Comparison of ENCODE assay signal across 18 cellular contexts in genomic region chr15:93036922-93037321, GRCh38. TPM values are rescaled to one million over a fixed set of nuclear protein-coding genes. Genes with fewer than 3 reads are reported as not detected.
DNase-seq lines count a peak whose midpoint lies in the region; ATAC-seq and TF ChIP-seq lines count a peak whose summit lies in the region.
"Had no signal": no experiment of that assay in that cellular context is flagged by ENCODE, and none has a peak within 500 bp of the region (broad histone marks: within the 10 kb centered on the region; RNA-seq: fewer than 3 reads in every experiment).

No MANE protein-coding gene starts in this region.

- H2BK20ac ChIP-seq in H9 (ENCODE audit: low read depth, low read length, poor library complexity, severe bottlenecking) = no peak overlapping the region

- no peak overlapping the region for H4K8ac ChIP-seq in H9 (replicated peaks; ENCODE audit: insufficient read length, low read depth, low read length)

- no peaks in the 10 kb centered on the region for H3K23me2 ChIP-seq in H9 (ENCODE audit: insufficient read length, low read depth, low read length, poor library complexity, severe bottlenecking)

- peak overlapping the region in 6 of 10 experiments; percentile 1 to 38 (median 26); a peak in 8 of 20 replicates for H3K4me3 ChIP-seq in BLaER1 treated with 17β-estradiol and CSF1 and Interleukin-3, amounts not matched to agents 10 nM and 100 nM
- H3K4me3 ChIP-seq in neutrophil (ENCODE audit: low read depth in 1 of 2, low read length in 1 of 2) = peak overlapping the region; percentile 8 to 41
- H3K4me3 ChIP-seq in testis = no peak overlapping the region
- H3K4me3 ChIP-seq: GM23338, left lung had no signal

- H3K4me2 ChIP-seq in BLaER1 treated with 17β-estradiol and CSF1 and Interleukin-3, amounts not matched to agents 10 nM and 100 nM = peak overlapping the region; percentile 76 to 95 (median 88)
- H3K4me2 ChIP-seq in H9 (ENCODE audit: insufficient read depth, insufficient read length, low read length) = no peak overlapping the region
- H3K4me2 ChIP-seq: GM23338 had no signal

- H3K9me3 ChIP-seq in BLaER1 treated with 17β-estradiol and CSF1 and Interleukin-3, amounts not matched to agents 10 nM and 100 nM (replicated peaks in 1 of 11) = peaks cover 0 to 4% (median 0%) of the 10 kb centered on the region in 11 experiments; a peak in 1 of 22 replicates
- H3K9me3 ChIP-seq in H9 (ENCODE audit: control insufficient read depth, low read depth, low read length) (no peaks in the 10 kb centered on the region), neutrophil (no peaks in the 10 kb centered on the region), testis (no peaks in the 10 kb centered on the region)
- H3K9me3 ChIP-seq: left lung had no signal

- H3K36me3 Mint-ChIP-seq in H9 (ENCODE audit: insufficient read depth in 1 of 3, low read depth in 3 of 3) = peaks cover 8 to 10% (median 10%) of the 10 kb centered on the region in 3 experiments; a peak in 6 of 7 replicates
- H3K36me3 Mint-ChIP-seq in dendritic cell treated with granulocyte-macrophage colony-stimulating factor and Interleukin-4, amounts not matched to agents 40 ng/mL and 50 ng/mL, for 4 days (ENCODE audit: low read depth) = no peaks in the 10 kb centered on the region
- H3K36me3 Mint-ChIP-seq in activated T-helper 17 cell treated with anti-CD3 and anti-CD28 coated beads, Interleukin-2, amount 50 U/mL, for 72 hours (ENCODE audit: low read depth) = no peaks in the 10 kb centered on the region
- H3K36me3 Mint-ChIP-seq: activated naive CD4-positive, alpha-beta T cell treated with anti-CD3 and anti-CD28 coated beads, Interleukin-2, amount 50 U/mL, for 72 hours had no signal

- no peak overlapping the region for H3K14ac ChIP-seq in H9 (ENCODE audit: insufficient read depth, low read length)

- peaks cover 0 to 7% (median 0%) of the 10 kb centered on the region in 11 experiments; a peak in 2 of 22 replicates for H3K36me3 ChIP-seq in BLaER1 treated with 17β-estradiol and CSF1 and Interleukin-3, amounts not matched to agents 10 nM and 100 nM
- H3K36me3 ChIP-seq in neutrophil (no peaks in the 10 kb centered on the region), testis (ENCODE audit: low read depth, missing control alignments) (no peaks in the 10 kb centered on the region)
- H3K36me3 ChIP-seq: left lung had no signal

- H3K4ac ChIP-seq in H9 (ENCODE audit: low read depth, low read length) = no peak overlapping the region

- H3T11ph ChIP-seq in H9 (ENCODE audit: low read length) = no peak overlapping the region

- no peak overlapping the region for H3K23ac ChIP-seq in H9 (ENCODE audit: insufficient read length, low read depth, low read length)

- peak; percentile 19 for DNase-seq in H9
- DNase-seq in kidney glomerular epithelial cell (lab: John Stamatoyannopoulos, UW) = no peak
- DNase-seq in testis = no peak
- DNase-seq: activated CD4-positive, alpha-beta memory T cell treated with anti-CD3 and anti-CD28 coated beads, Interleukin-2, amount 10 ng/mL, durations not matched to agents 7 days and 5 days; activated T-cell treated with anti-CD3 and anti-CD28 coated beads, Interleukin-2, amount 50 U/mL, for 1 hour; DND-41; MM.1S; PC-3; stimulated activated CD4-positive, alpha-beta T cell treated with anti-CD3 and anti-CD28 coated beads, Interleukin-2, amount 100 ng/mL, for 24 hours; stimulated activated naive CD4-positive, alpha-beta T cell treated with Interleukin-2 at 50 U/mL for 16 hours had no signal

- peaks cover 0 to 8% of the 10 kb centered on the region in 2 experiments; a peak in 3 of 5 replicates for H3K9me3 Mint-ChIP-seq in H9
- no peaks in the 10 kb centered on the region for H3K9me3 Mint-ChIP-seq in dendritic cell treated with granulocyte-macrophage colony-stimulating factor and Interleukin-4, amounts not matched to agents 40 ng/mL and 50 ng/mL, for 4 days
- H3K9me3 Mint-ChIP-seq in activated T-helper 17 cell treated with anti-CD3 and anti-CD28 coated beads, Interleukin-2, amount 50 U/mL, for 72 hours = no peaks in the 10 kb centered on the region
- H3K9me3 Mint-ChIP-seq: activated CD4-positive, alpha-beta memory T cell treated with anti-CD3 and anti-CD28 coated beads, Interleukin-2, amount 10 ng/mL, durations not matched to agents 7 days and 5 days; activated naive CD4-positive, alpha-beta T cell treated with anti-CD3 and anti-CD28 coated beads, Interleukin-2, amount 50 U/mL, for 72 hours had no signal

- no CpG with 5 or more reads among the region's 18 CpGs for WGBS in H9 (ENCODE audit: extremely low coverage, insufficient read length, low lambda C conversion rate)
- 88 to 90% methylated on average over 17 to 18 of the region's 18 CpGs for WGBS in testis, 2 donors

- no peak overlapping the region for H2AK5ac ChIP-seq in H9 (ENCODE audit: insufficient read length, low read length)

- intact Hi-C loops in dendritic cell treated with granulocyte-macrophage colony-stimulating factor and Interleukin-4, amounts not matched to agents 40 ng/mL and 50 ng/mL, for 4 days (cut with micrococcal nuclease) = no loop called here
- intact Hi-C loops in testis (cut with DNase I; ENCODE audit: low total_unique reads) = loop anchor here (10.0 kb wide), 2 partner anchors 938 to 1088 kb away; no protein-coding TSS in a partner anchor

- H3K27me3 Mint-ChIP-seq in H9 (ENCODE audit: low read depth) = peaks cover 4% of the 10 kb centered on the region
- H3K27me3 Mint-ChIP-seq in dendritic cell treated with granulocyte-macrophage colony-stimulating factor and Interleukin-4, amounts not matched to agents 40 ng/mL and 50 ng/mL, for 4 days = peaks cover 28% of the 10 kb centered on the region
- H3K27me3 Mint-ChIP-seq in activated T-helper 17 cell treated with anti-CD3 and anti-CD28 coated beads, Interleukin-2, amount 50 U/mL, for 72 hours = no peaks in the 10 kb centered on the region

- H3K79me2 ChIP-seq in H9 (ENCODE audit: insufficient read depth, low read length) = 0 out of 2 replicates have a peak, but pooled peaks cover 1% of the 10 kb centered on the region

- TF ChIP-seq POLR2A in testis (IDR thresholded peaks at IDR 0.05) = no peak

- H2BK5ac ChIP-seq in H9 (ENCODE audit: insufficient read length, low read length) = no peak overlapping the region

- no peaks in the 10 kb centered on the region for H4K20me1 ChIP-seq in BLaER1 treated with 17β-estradiol and CSF1 and Interleukin-3, amounts not matched to agents 10 nM and 100 nM
- H4K20me1 ChIP-seq in H9 (ENCODE audit: control insufficient read depth, insufficient read depth, insufficient read length) = no peaks in the 10 kb centered on the region

- no peak for TF ChIP-seq CTCF in H9 (conservative IDR thresholded peaks at IDR 0.05)
- no peak for TF ChIP-seq CTCF in neutrophil (IDR thresholded peaks at IDR 0.05)
- no peak for TF ChIP-seq CTCF in testis (IDR thresholded peaks at IDR 0.05)

- H3K4me3 Mint-ChIP-seq in H9 = no peak overlapping the region; a peak in 1 of 5 replicates
- no peak overlapping the region for H3K4me3 Mint-ChIP-seq in dendritic cell treated with granulocyte-macrophage colony-stimulating factor and Interleukin-4, amounts not matched to agents 40 ng/mL and 50 ng/mL, for 4 days
- H3K4me3 Mint-ChIP-seq in activated T-helper 17 cell treated with anti-CD3 and anti-CD28 coated beads, Interleukin-2, amount 50 U/mL, for 72 hours = no peak overlapping the region
- H3K4me3 Mint-ChIP-seq: activated CD4-positive, alpha-beta memory T cell treated with anti-CD3 and anti-CD28 coated beads, Interleukin-2, amount 10 ng/mL, durations not matched to agents 7 days and 5 days; GM23338 had no signal

- no peak overlapping the region for H3K18ac ChIP-seq in H9 (ENCODE audit: insufficient read length, low read depth, low read length)

- H3K27ac ChIP-seq in BLaER1 treated with 17β-estradiol and CSF1 and Interleukin-3, amounts not matched to agents 10 nM and 100 nM = peak overlapping the region in 10 of 11 experiments; percentile 43 to 81 (median 76); a peak in 20 of 22 replicates
- H3K27ac ChIP-seq in H9 (ENCODE audit: insufficient read length, low read depth, low read length) (no peak overlapping the region), neutrophil (peak overlapping the region; percentile 67), testis (no peak overlapping the region)

- H4K91ac ChIP-seq in H9 (ENCODE audit: insufficient read length, low read depth, low read length) = no peak overlapping the region

- H3K79me1 ChIP-seq in H9 (ENCODE audit: insufficient read depth, low read depth, low read length, poor library complexity, severe bottlenecking) = no peaks in the 10 kb centered on the region

- H2BK120ac ChIP-seq in H9 (ENCODE audit: low read depth, low read length, poor library complexity, severe bottlenecking) = no peak overlapping the region

- H3K4me1 ChIP-seq in BLaER1 treated with 17β-estradiol and CSF1 and Interleukin-3, amounts not matched to agents 10 nM and 100 nM = peaks cover 52 to 90% (median 74%) of the 10 kb centered on the region in 10 experiments
- H3K4me1 ChIP-seq in H9 (ENCODE audit: insufficient read depth, low read length) = no peaks in the 10 kb centered on the region
- peaks cover 19 to 57% of the 10 kb centered on the region in 2 experiments for H3K4me1 ChIP-seq in neutrophil (ENCODE audit: control insufficient read depth in 1 of 2, insufficient read depth in 1 of 2, low read depth in 1 of 2, low read length in 1 of 2)
- H3K4me1 ChIP-seq in testis = peaks cover 5% of the 10 kb centered on the region

- ATAC-seq in activated T-helper 17 cell treated with anti-CD3 and anti-CD28 coated beads, Interleukin-2, amount 50 U/mL, for 72 hours (replicated peaks) = no peak
- ATAC-seq in HG02938 (IDR thresholded peaks at IDR 0.05; ENCODE audit: unreplicated experiment) = no peak

- H3K27ac Mint-ChIP-seq in H9 = no peak overlapping the region
- H3K27ac Mint-ChIP-seq in dendritic cell treated with granulocyte-macrophage colony-stimulating factor and Interleukin-4, amounts not matched to agents 40 ng/mL and 50 ng/mL, for 4 days = peak overlapping the region; percentile 79
- no peak overlapping the region for H3K27ac Mint-ChIP-seq in activated T-helper 17 cell treated with anti-CD3 and anti-CD28 coated beads, Interleukin-2, amount 50 U/mL, for 72 hours
- H3K27ac Mint-ChIP-seq: activated CD4-positive, alpha-beta memory T cell treated with anti-CD3 and anti-CD28 coated beads, Interleukin-2, amount 10 ng/mL, durations not matched to agents 7 days and 5 days had no signal

- H2BK12ac ChIP-seq in H9 (ENCODE audit: insufficient read length, low read depth, low read length) = no peak overlapping the region

- 0 out of 22 replicates have a peak, but pooled peaks cover 0 to 6% (median 0%) of the 10 kb centered on the region in 11 experiments for H3K27me3 ChIP-seq in BLaER1 treated with 17β-estradiol and CSF1 and Interleukin-3, amounts not matched to agents 10 nM and 100 nM
- no peaks in the 10 kb centered on the region for H3K27me3 ChIP-seq in H9 (ENCODE audit: insufficient read depth, low read length)
- H3K27me3 ChIP-seq in neutrophil = no peaks in the 10 kb centered on the region
- H3K27me3 ChIP-seq in testis = no peaks in the 10 kb centered on the region
- H3K27me3 ChIP-seq: left lung had no signal

- no peak overlapping the region for H4K5ac ChIP-seq in H9 (ENCODE audit: insufficient read length, low read depth, low read length)

- no peak overlapping the region for H2BK15ac ChIP-seq in H9 (ENCODE audit: low read depth, low read length)

- peak overlapping the region in 10 of 11 experiments; percentile 18 to 76 (median 67); a peak in 19 of 22 replicates for H3K9ac ChIP-seq in BLaER1 treated with 17β-estradiol and CSF1 and Interleukin-3, amounts not matched to agents 10 nM and 100 nM
- H3K9ac ChIP-seq in H9 (ENCODE audit: extremely low read depth, insufficient read length, low read length) = no peak overlapping the region

- H3K56ac ChIP-seq in H9 (ENCODE audit: insufficient read length, low read depth, low read length) = no peak overlapping the region

- H2AFZ ChIP-seq in H9 (ENCODE audit: low read length) = no peak overlapping the region
- H2AFZ ChIP-seq: GM23338 had no signal

- H3K4me1 Mint-ChIP-seq in H9 = peaks cover 12 to 25% of the 10 kb centered on the region in 2 experiments
- H3K4me1 Mint-ChIP-seq in dendritic cell treated with granulocyte-macrophage colony-stimulating factor and Interleukin-4, amounts not matched to agents 40 ng/mL and 50 ng/mL, for 4 days (ENCODE audit: low read depth) = peaks cover 42% of the 10 kb centered on the region
- H3K4me1 Mint-ChIP-seq in activated T-helper 17 cell treated with anti-CD3 and anti-CD28 coated beads, Interleukin-2, amount 50 U/mL, for 72 hours = peaks cover 4% of the 10 kb centered on the region

RNA-seq across cellular contexts. Expression of gene RGMA, which starts 52.1 kb away (rescaled TPM):
- 39.8 and 41.4 TPM in 2 replicates for total RNA-seq in H9 (2021)
- total RNA-seq in activated T-helper 17 cell treated with anti-CD3 and anti-CD28 coated beads, Interleukin-2, amount 50 U/mL, for 72 hours = under 1 TPM; 0.15 to 0.26 TPM
- total RNA-seq in testis = 100 to 1,000 TPM in 1 of 2 donors, 10 to 100 TPM in 1; 65.4 to 120 TPM
- 53.7 TPM for polyA plus RNA-seq in testis (ENCODE audit: insufficient read depth, low read depth, low replicate concordance)

Comparison
In these comparisons a context has a peak if more than half of its experiments do, and no peak if none do; other contexts are left out.
1. H3K27ac ChIP-seq: peak in BLaER1 treated with 17β-estradiol and CSF1 and Interleukin-3, amounts not matched to agents 10 nM and 100 nM (10 of 11) and neutrophil (single experiment); none in H9 (single experiment) and testis (0 of 2).
2. H3K4me3 ChIP-seq: peak in BLaER1 treated with 17β-estradiol and CSF1 and Interleukin-3, amounts not matched to agents 10 nM and 100 nM (6 of 10) and neutrophil (2 of 2); none in testis (0 of 2).
3. RNA of gene RGMA, which starts 52.1 kb away (total RNA-seq): 65.4 to 120 TPM in testis and 39.8 to 41.4 TPM in H9; 0.15 to 0.26 TPM in activated T-helper 17 cell treated with anti-CD3 and anti-CD28 coated beads, Interleukin-2, amount 50 U/mL, for 72 hours; every median in the first group is over 10 times any median in the second.